In genomic region chr9:75027187-75028107, GRCh38 we compare ENCODE assay signal across 8 cellular contexts. TPM values are rescaled to one million over a fixed set of nuclear protein-coding genes. Genes with fewer than 3 reads are reported as not detected.
DNase-seq lines count a peak whose midpoint lies in the region; ATAC-seq and TF ChIP-seq lines count a peak whose summit lies in the region.

No MANE protein-coding gene starts in this region.

- no peaks in the 10 kb centered on the region for H3K36me3 ChIP-seq in adipocyte (ENCODE audit: control insufficient read depth, insufficient read depth, low read length, severe bottlenecking)
- H3K36me3 ChIP-seq in left ventricle myocardium inferior = no peaks in the 10 kb centered on the region
- no peaks in the 10 kb centered on the region for H3K36me3 ChIP-seq in psoas muscle (ENCODE audit: insufficient read depth in 1 of 2, low read depth in 1 of 2)
- no peaks in the 10 kb centered on the region for H3K36me3 ChIP-seq in aorta (ENCODE audit: control insufficient read depth in 1 of 2, insufficient read depth in 2 of 2, low read length in 1 of 2)

- no peaks in the 10 kb centered on the region for H3K9me3 ChIP-seq in adipocyte (ENCODE audit: control insufficient read depth, low read length)
- H3K9me3 ChIP-seq in left ventricle myocardium inferior (replicated peaks) = no peaks in the 10 kb centered on the region
- H3K9me3 ChIP-seq in psoas muscle = no peaks in the 10 kb centered on the region
- no peaks in the 10 kb centered on the region for H3K9me3 ChIP-seq in aorta (ENCODE audit: control insufficient read depth, low read length)

- intact Hi-C loops in left ventricle myocardium inferior (cut with micrococcal nuclease) = loop anchor here (10.0 kb wide), 1 partner anchor 47 kb away; no protein-coding TSS in a partner anchor
- intact Hi-C loops in psoas muscle (cut with DNase I) = loop anchor here (1.0 to 5.0 kb wide), 3 partner anchors 60 to 75 kb away; partner anchors contain the start of genes C9orf40 (in 1 of the 2), NMRK1 (in 1 of the 2) and OSTF1 (in 1 of the 2)
- intact Hi-C loops in aorta (cut with DNase I) = loop anchor here (2.0 to 5.0 kb wide), 2 partner anchors 60 to 75 kb away; partner anchors contain the start of genes NMRK1 (in 2 of the 2), OSTF1 (in 2 of the 2) and C9orf40 (in 1 of the 2)

- ATAC-seq in GM19438 (IDR thresholded peaks at IDR 0.05; ENCODE audit: low read depth, unreplicated experiment) (peak; percentile 41), HG03520 (IDR thresholded peaks at IDR 0.05; ENCODE audit: unreplicated experiment) (peak; percentile 42), psoas muscle (peak; percentile 77 to 79 (median 79)), aorta (ENCODE audit: low FRiP score) (peak; percentile 80)

- peak overlapping the region; percentile 85 for H3K4me3 ChIP-seq in adipocyte (ENCODE audit: low read length)
- H3K4me3 ChIP-seq in left ventricle myocardium inferior = peak overlapping the region; percentile 93
- peak overlapping the region; percentile 98 for H3K4me3 ChIP-seq in psoas muscle
- peak overlapping the region; percentile 58 to 62 for H3K4me3 ChIP-seq in aorta (ENCODE audit: low read length in 2 of 2)

- peak overlapping the region; percentile 97 for H3K27ac ChIP-seq in left ventricle myocardium inferior (replicated peaks)
- peak overlapping the region; percentile 97 for H3K27ac ChIP-seq in psoas muscle
- H3K27ac ChIP-seq in aorta (ENCODE audit: low read depth in 1 of 2, low read length in 2 of 2) = peak overlapping the region in 1 of 2 donors; percentile 68

- WGBS in psoas muscle, 3 donors = 1% methylated on average over 36 to 59 of the region's 59 CpGs
- WGBS in aorta, 2 donors = 1% methylated on average over 43 to 59 of the region's 59 CpGs

- TF ChIP-seq POLR2A in Raji (IDR thresholded peaks at IDR 0.05; ENCODE audit: insufficient read depth, low read depth, low read length) = peak; percentile 49; the same call in 1 of the 2 replicates

- H3K4me1 ChIP-seq in adipocyte (ENCODE audit: control insufficient read depth, insufficient read depth, low read length) (peaks cover 20% of the 10 kb centered on the region), left ventricle myocardium inferior (peaks cover 24% of the 10 kb centered on the region), psoas muscle (peaks cover 19% of the 10 kb centered on the region), aorta (ENCODE audit: control insufficient read depth in 1 of 2, insufficient read depth in 2 of 2, low read length in 2 of 2) (peaks cover 2% of the 10 kb centered on the region in 2 donors)

- DNase-seq in CMK (ENCODE audit: low read depth) (peak; percentile 12), adipocyte (ENCODE audit: low read depth) (peak; percentile 73), left ventricle myocardium inferior (peak; percentile 59), psoas muscle (peak; percentile 77 to 83), aorta (peak; percentile 76 to 87)

- no peak for TF ChIP-seq CTCF in left ventricle myocardium inferior (IDR thresholded peaks at IDR 0.05; ENCODE audit: borderline replicate concordance)
- no peak for TF ChIP-seq CTCF in psoas muscle (IDR thresholded peaks at IDR 0.05)

- peak overlapping the region; percentile 93 for H3K9ac ChIP-seq in adipocyte (ENCODE audit: low read length)

- H3K27me3 ChIP-seq in adipocyte (replicated peaks; ENCODE audit: control insufficient read depth, insufficient read depth, low read length) (no peaks in the 10 kb centered on the region), left ventricle myocardium inferior (ENCODE audit: low read depth) (no peaks in the 10 kb centered on the region), psoas muscle (ENCODE audit: insufficient read depth in 3 of 3, low read length in 2 of 3) (no peaks in the 10 kb centered on the region), aorta (ENCODE audit: control insufficient read depth in 1 of 2, insufficient read depth in 2 of 2, low read length in 1 of 2) (no peaks in the 10 kb centered on the region)

RNA-seq across cellular contexts. Expression of gene CARNMT1, which starts 0.6 kb away (rescaled TPM):
- total RNA-seq in left ventricle myocardium inferior = 11.7 TPM
- 10 to 100 TPM in 3 of 4 donors, 1 to 10 TPM in 1; 8.6 to 16.6 (median 12.6) TPM for total RNA-seq in psoas muscle
- 1 to 10 TPM; 3.9 to 7.6 (median 4.4) TPM for polyA plus RNA-seq in psoas muscle
- total RNA-seq in aorta = 10 to 100 TPM; 10.1 to 15.1 TPM
- 1 to 10 TPM; 1.8 to 5.3 TPM for polyA plus RNA-seq in aorta

Comparison
In these comparisons a context has a peak if more than half of its experiments do, and no peak if none do; other contexts are left out.
1. DNase-seq: peak in every context shown above with its lines; median percentile 82 in aorta; 80 in psoas muscle; 73 in adipocyte; 59 in left ventricle myocardium inferior; 12 in CMK.